ENCODE assay signal across 18 cellular contexts in the genomic region with DNA sequence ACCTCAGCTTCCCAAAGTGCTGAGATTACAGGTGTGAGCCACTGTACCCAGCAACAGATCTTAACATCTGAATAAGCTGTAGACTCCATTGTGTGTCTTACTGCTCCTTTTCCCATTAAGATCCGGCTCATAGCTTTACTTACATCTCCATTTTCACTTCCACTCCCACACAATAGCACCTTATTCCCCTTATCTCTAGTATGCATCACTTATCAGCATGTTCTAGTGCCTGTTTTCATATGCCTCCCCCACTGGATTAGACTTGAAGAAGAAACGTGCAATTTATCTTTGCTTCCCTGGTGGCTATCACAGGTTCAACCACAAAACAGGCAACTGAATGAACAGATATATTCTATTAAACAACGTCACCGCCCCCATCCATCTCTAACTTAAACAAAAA. TPM values are rescaled to one million over a fixed set of nuclear protein-coding genes. Genes with fewer than 3 reads are reported as not detected.
DNase-seq lines count a peak whose midpoint lies in the region; ATAC-seq, FAIRE-seq and TF ChIP-seq lines count a peak whose summit lies in the region.
"Had no signal": no experiment of that assay in that cellular context is flagged by ENCODE, and none has a peak within 500 bp of the region (broad histone marks: within the 10 kb centered on the region; RNA-seq: fewer than 3 reads in every experiment).

No MANE protein-coding gene starts in this region.

- H3K23ac ChIP-seq in mesendoderm (ENCODE audit: low read length): no peak overlapping the region

- no peak overlapping the region for H2BK15ac ChIP-seq in mesendoderm (replicated peaks; ENCODE audit: low read depth)

- H3K9me1 ChIP-seq in K562 (ENCODE audit: control insufficient read depth, insufficient read depth, low read length): no peaks in the 10 kb centered on the region

- H3K27me3 ChIP-seq in mammary epithelial cell (ENCODE audit: insufficient read depth, low read length): no peaks in the 10 kb centered on the region
- H3K27me3 ChIP-seq in K562 (ENCODE audit: control insufficient read depth in 2 of 2, insufficient read depth in 2 of 2, low read length in 2 of 2): no peaks in the 10 kb centered on the region
- no peaks in the 10 kb centered on the region for H3K27me3 ChIP-seq in mesendoderm (ENCODE audit: insufficient read depth, low read length, poor library complexity)

- BruUV-seq in MCF 10A (replicated peaks; lab: Mats Ljungman, UMichigan) (no TSS peak), mammary epithelial cell (replicated peaks; lab: Mats Ljungman, UMichigan) (no TSS peak), K562 (replicated peaks; lab: Mats Ljungman, UMichigan) (no TSS peak)

- no peak for TF ChIP-seq RAD21 in K562 (CRISPR knock-in tag; conservative IDR thresholded peaks at IDR 0.05 in 1 of 2, IDR thresholded peaks at IDR 0.05 in 1 of 2)

- intact Hi-C loops in MCF 10A (cut with micrococcal nuclease) (loop anchor here (5.0 kb wide), 1 partner anchor 296 kb away; no protein-coding TSS in a partner anchor), mammary epithelial cell (cut with micrococcal nuclease) (loop anchor here (5.0 kb wide), 1 partner anchor 261 kb away; no protein-coding TSS in a partner anchor), K562 (cut with micrococcal nuclease) (no loop called here), posterior cingulate gyrus (cut with DNase I) (loop anchor here (10.0 kb wide), 1 partner anchor 294 kb away; a partner anchor contains a TSS)

- TF ChIP-seq EP300 in K562 (IDR thresholded peaks at IDR 0.05; ENCODE audit: low read length): no peak

- peaks cover 5% of the 10 kb centered on the region for H3K79me1 ChIP-seq in mesendoderm (ENCODE audit: low read length)

- no peak overlapping the region for H4K5ac ChIP-seq in mesendoderm (ENCODE audit: low read length)

- H3K27ac ChIP-seq in mammary epithelial cell (ENCODE audit: insufficient read depth, low read depth, low read length) (no peak overlapping the region), K562 (ENCODE audit: extremely low read depth, low read depth, low read length) (no peak overlapping the region), mesendoderm (ENCODE audit: low read depth, low read length) (peak overlapping the region; percentile 38)

- H3K4ac ChIP-seq in mesendoderm (ENCODE audit: low read depth, low read length): no peak overlapping the region

- peaks cover 71% of the 10 kb centered on the region for H3K36me3 ChIP-seq in mammary epithelial cell (ENCODE audit: insufficient read depth, low read length)
- H3K36me3 ChIP-seq in K562 (ENCODE audit: control insufficient read depth, insufficient read depth, low read length): peaks cover 97% of the 10 kb centered on the region
- H3K36me3 ChIP-seq in mesendoderm (ENCODE audit: control insufficient read depth, insufficient read depth, low read length): peaks cover 13% of the 10 kb centered on the region

- FAIRE-seq in K562 (lab: Jason Lieb, UNC): no peak
- FAIRE-seq: GM12878, GM19239 had no signal

- H3K4me1 ChIP-seq in mammary epithelial cell (ENCODE audit: insufficient read depth, low read length) (no peaks in the 10 kb centered on the region), K562 (replicated peaks in 1 of 2; ENCODE audit: control insufficient read depth in 2 of 2, insufficient read depth in 2 of 2, low read length in 2 of 2) (no peaks in the 10 kb centered on the region), mesendoderm (ENCODE audit: control insufficient read depth, low read depth, low read length) (peaks cover 2% of the 10 kb centered on the region)

- H3K4me2 ChIP-seq in mammary epithelial cell (ENCODE audit: insufficient read depth, low read depth, low read length) (no peak overlapping the region), K562 (ENCODE audit: insufficient read depth, low read length) (no peak overlapping the region), mesendoderm (ENCODE audit: low read length) (no peak overlapping the region)

- no peak overlapping the region for H3K18ac ChIP-seq in mesendoderm (ENCODE audit: low read length)

- H3K27me3 Mint-ChIP-seq in MCF 10A (ENCODE audit: insufficient read depth, unreplicated experiment): no peaks in the 10 kb centered on the region
- no peaks in the 10 kb centered on the region for H3K27me3 Mint-ChIP-seq in IgD-negative memory B cell
- H3K27me3 Mint-ChIP-seq: B cell; CD4-positive, alpha-beta T cell had no signal

- no peak overlapping the region for H2AK5ac ChIP-seq in mesendoderm (ENCODE audit: low read length)

- no peak overlapping the region for H3K9ac ChIP-seq in mammary epithelial cell (ENCODE audit: insufficient read depth, low read length)
- H3K9ac ChIP-seq in K562 (ENCODE audit: insufficient read depth in 1 of 2, low read depth in 2 of 2, low read length in 2 of 2): no peak overlapping the region
- H3K9ac ChIP-seq in mesendoderm (ENCODE audit: low read length): no peak overlapping the region

- H4K20me1 ChIP-seq in mammary epithelial cell (ENCODE audit: insufficient read depth, low read length): no peaks in the 10 kb centered on the region
- no peaks in the 10 kb centered on the region for H4K20me1 ChIP-seq in K562 (replicated peaks; ENCODE audit: control insufficient read depth, insufficient read depth, low read length)

- H3K27ac Mint-ChIP-seq in MCF 10A (ENCODE audit: low read depth, unreplicated experiment) (peak overlapping the region; percentile 29), IgD-negative memory B cell (peak overlapping the region in 2 of 3 donors; percentile 59 to 73)
- H3K27ac Mint-ChIP-seq: B cell; CD4-positive, alpha-beta T cell; H9 had no signal

- H3K4me3 ChIP-seq in mammary epithelial cell (replicated peaks in 1 of 3; ENCODE audit: insufficient read depth in 1 of 3, low read depth in 2 of 3, low read length in 3 of 3): no peak overlapping the region
- no peak overlapping the region for H3K4me3 ChIP-seq in K562
- no peak overlapping the region for H3K4me3 ChIP-seq in mesendoderm (ENCODE audit: low read length)
- H3K4me3 ChIP-seq: GM12878 had no signal

- H3K4me3 Mint-ChIP-seq in MCF 10A (ENCODE audit: unreplicated experiment) (no peak overlapping the region), IgD-negative memory B cell (no peak overlapping the region)
- H3K4me3 Mint-ChIP-seq: B cell; CD4-positive, alpha-beta T cell; H9 had no signal

- POLR2A ChIA-PET in MCF 10A (lab: Yijun Ruan, JAX) (interaction anchor here (0.6 to 3.7 kb wide), 3 partner anchors 9 to 769 kb away, joined by 3 to 15 read pairs (median 3); no protein-coding TSS in a partner anchor), K562 (lab: Yijun Ruan, JAX) (interaction anchor here (0.9 to 3.8 kb wide), 5 partner anchors 9 to 163 kb away, joined by 3 to 16 read pairs (median 6); no protein-coding TSS in a partner anchor)

- dilution Hi-C loops in mammary epithelial cell (cut with HindIII; ENCODE audit: low sequenced_read_pairs): no loop called here

- no peak overlapping the region for H2BK5ac ChIP-seq in mesendoderm (ENCODE audit: low read length)

- DNase-seq in MCF 10A (ENCODE audit: unreplicated experiment) (no peak), mammary epithelial cell (no peak), K562 (ENCODE audit: extremely low read depth in 1 of 4, low spot score in 3 of 4) (peak in 2 of 4 experiments; percentile 20 to 25), mesendoderm (peak; percentile 70), posterior cingulate gyrus (no peak)
- no peak for DNase-seq in activated CD4-positive, alpha-beta T cell treated with anti-CD3 and anti-CD28 coated beads, Interleukin-2, amount 50 U/mL, for 1 hour
- DNase-seq: ACHN; C1 segment of cervical spinal cord; CD4-positive, alpha-beta T cell; DMS79; GOT3; H9; KBM-7 had no signal

- H3K56ac ChIP-seq in mesendoderm (ENCODE audit: low read length): no peak overlapping the region

- TF ChIP-seq CTCF in MCF 10A (IDR thresholded peaks at IDR 0.05; ENCODE audit: unreplicated experiment) (no peak), mammary epithelial cell (conservative IDR thresholded peaks at IDR 0.05 in 1 of 2, IDR thresholded peaks at IDR 0.05 in 1 of 2; ENCODE audit: extremely low read depth in 1 of 2, insufficient read depth in 1 of 2, low read depth in 1 of 2, low read length in 2 of 2) (no peak), K562 (IDR thresholded peaks at IDR 0.05 in 2 of 3, conservative IDR thresholded peaks at IDR 0.05 in 1 of 3; ENCODE audit: insufficient read depth in 2 of 3, low read depth in 1 of 3, low read length in 3 of 3) (no peak)

- H3K36me3 Mint-ChIP-seq in MCF 10A (ENCODE audit: insufficient read depth, unreplicated experiment) (peaks cover 99% of the 10 kb centered on the region), IgD-negative memory B cell (peaks cover 2% of the 10 kb centered on the region)

- ATAC-seq in K562 (no peak), HG02763 (IDR thresholded peaks at IDR 0.05; ENCODE audit: unreplicated experiment) (no peak)
- ATAC-seq: GM12878 had no signal

- no peak overlapping the region for H2AFZ ChIP-seq in mammary epithelial cell (ENCODE audit: low read depth, low read length)
- no peak overlapping the region for H2AFZ ChIP-seq in K562 (ENCODE audit: low read depth, low read length)

- WGBS in mammary epithelial cell (ENCODE audit: low coverage, missing lambda C conversion rate): 86% methylated on average over 4 of the region's 4 CpGs
- WGBS in K562 (ENCODE audit: insufficient coverage, low coverage, missing lambda C conversion rate): 54% methylated on average over 4 of the region's 4 CpGs
- no CpG with 5 or more reads among the region's 4 CpGs for WGBS in mesendoderm (ENCODE audit: extremely low coverage, insufficient coverage, low lambda C conversion rate)

- CTCF ChIA-PET in MCF 10A (lab: Yijun Ruan, JAX) (interaction anchor here (0.9 to 1.2 kb wide), 4 partner anchors 9 to 314 kb away, joined by 3 to 5 read pairs (median 3); no protein-coding TSS in a partner anchor), mammary epithelial cell (lab: Charles Lee; ENCODE audit: low non-redundant PET) (no interaction called here), K562 (lab: Yijun Ruan, JAX; ENCODE audit: low intra/inter-chr PET ratio) (no interaction called here)

- no peak for TF ChIP-seq POLR2A in K562 (conservative IDR thresholded peaks at IDR 0.05)

- H3K9me3 ChIP-seq in mammary epithelial cell (replicated peaks; ENCODE audit: insufficient read depth, low read length) (no peaks in the 10 kb centered on the region), K562 (replicated peaks; ENCODE audit: control insufficient read depth, insufficient read depth, low read depth, low read length) (no peaks in the 10 kb centered on the region)

- H3K4me1 Mint-ChIP-seq in MCF 10A (ENCODE audit: insufficient read depth, unreplicated experiment) (peaks cover 11% of the 10 kb centered on the region), IgD-negative memory B cell (peaks cover 10 to 13% (median 11%) of the 10 kb centered on the region in 3 donors)
- H3K4me1 Mint-ChIP-seq: H9 had no signal

- H4K8ac ChIP-seq in mesendoderm (ENCODE audit: low read depth, low read length): no peak overlapping the region

- no peak overlapping the region for H2BK120ac ChIP-seq in mesendoderm (ENCODE audit: low read depth, low read length)

- no peaks in the 10 kb centered on the region for H3K9me3 Mint-ChIP-seq in MCF 10A (ENCODE audit: unreplicated experiment)
- no peaks in the 10 kb centered on the region for H3K9me3 Mint-ChIP-seq in IgD-negative memory B cell
- H3K9me3 Mint-ChIP-seq: CD4-positive, alpha-beta T cell; H9 had no signal

- peaks cover 48% of the 10 kb centered on the region for H3K79me2 ChIP-seq in mammary epithelial cell (ENCODE audit: insufficient read depth, low read length)
- peaks cover 25% of the 10 kb centered on the region for H3K79me2 ChIP-seq in K562 (ENCODE audit: control insufficient read depth, insufficient read depth, low read length)
- peaks cover 3% of the 10 kb centered on the region for H3K79me2 ChIP-seq in mesendoderm (ENCODE audit: control insufficient read depth, insufficient read depth, low read length)

- in situ Hi-C loops in mammary epithelial cell (cut with MboI; ENCODE audit: low sequenced_read_pairs in 2 of 2) (loop anchor here (10.0 kb wide), 2 partner anchors 94 to 284 kb away; no protein-coding TSS in a partner anchor), K562 (cut with MboI) (no loop called here)

RNA-seq across cellular contexts. Expression of a gene that starts 12.1 kb away (rescaled TPM):
- total RNA-seq in MCF 10A (2022) (318 and 396 TPM in 2 replicates), mammary epithelial cell (100 to 1,000 TPM in 1 of 2 donors, 10 to 100 TPM in 1; 93.5 to 179 TPM), K562 (2014; rRNA removed) (75.7 and 87.7 TPM in 2 replicates), K562 (2014; rRNA removed; fragmentation: Illumina TruSeq; extraction: Trizol) (129 and 148 TPM in 2 replicates), K562 (2015; rRNA removed; fragmentation: Illumina TruSeq; extraction: Trizol) (94.0 and 97.4 TPM in 2 replicates), K562 (2021) (144 and 147 TPM in 2 replicates)
- polyA plus RNA-seq in mammary epithelial cell (124 TPM), IgD-negative memory B cell (125 TPM), K562 (2011; rRNA removed) (176 and 197 TPM in 2 replicates), K562 (2014; fragmentation: Illumina TruSeq; extraction: Trizol) (144 and 167 TPM in 2 replicates), K562 (2014; fragmentation: Nextera tagmentation; extraction: Ambion mirVana) (100 to 1,000 TPM; 212 to 220 TPM), K562 (2014; rRNA removed) (107 and 110 TPM in 2 replicates)
- polyA minus RNA-seq in mammary epithelial cell: 193 TPM
- 114 and 205 TPM in 2 replicates for total RNA-seq in K562 (2011; cell fraction: chromatin; rRNA removed; ENCODE audit: low replicate concordance)
- total RNA-seq in K562 (2011; cell fraction: nucleolus; rRNA removed): 79.2 and 86.9 TPM in 2 replicates
- 142 and 219 TPM in 2 replicates for total RNA-seq in K562 (2011; cell fraction: nucleoplasm; rRNA removed)
- 34.5 and 75.0 TPM in 2 replicates for polyA plus RNA-seq in K562 (2011; cell fraction: cytosol; rRNA removed)
- polyA plus RNA-seq in K562 (2011; cell fraction: nucleus; rRNA removed): 38.8 and 65.1 TPM in 2 replicates
- polyA plus RNA-seq in K562 (2012): 157 and 163 TPM in 2 replicates
- polyA minus RNA-seq in K562 (2011; rRNA and poly(A)+ RNA removed): 241 and 283 TPM in 2 replicates
- polyA minus RNA-seq in K562 (2011; cell fraction: cytosol; rRNA and poly(A)+ RNA removed): 83.5 and 101 TPM in 2 replicates
- 13.6 and 24.5 TPM in 2 replicates for polyA minus RNA-seq in K562 (2011; cell fraction: nucleus; rRNA and poly(A)+ RNA removed)
- 80.3 TPM for polyA plus RNA-seq in mesendoderm (2013, experiment 1 of 2)
- polyA plus RNA-seq in mesendoderm (2013, experiment 2 of 2): 80.3 TPM
